ENCODE assay signal across 28 cellular contexts in the genomic region with DNA sequence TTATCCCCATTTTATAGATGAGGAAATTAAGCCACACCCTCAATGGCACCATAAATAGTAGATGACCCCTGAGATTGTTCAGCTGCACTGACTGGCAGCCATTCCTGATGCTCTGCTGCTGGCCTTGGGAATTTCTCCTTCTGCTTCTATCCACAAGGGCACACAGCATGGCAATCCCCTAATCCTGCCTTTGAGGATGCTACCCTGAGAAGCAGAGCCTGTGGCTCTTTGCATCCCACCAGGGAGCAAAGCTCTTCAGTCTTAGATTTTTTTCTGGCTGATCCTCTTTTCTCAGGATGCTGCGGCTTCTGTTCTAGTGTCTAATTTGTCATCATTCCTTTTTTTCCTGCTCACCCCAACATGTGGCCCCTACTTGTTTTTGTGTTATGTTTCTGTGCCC.
"Had no signal": no experiment of that assay in that cellular context is flagged by ENCODE, and none has a peak within 500 bp of the region (broad histone marks: within the 10 kb centered on the region; RNA-seq: fewer than 3 reads in every experiment).

No MANE protein-coding gene starts in this region.

- H3K4me3 Mint-ChIP-seq: dendritic cell treated with granulocyte-macrophage colony-stimulating factor and Interleukin-4, amounts not matched to agents 40 ng/mL and 50 ng/mL, for 4 days; endodermal cell; naive thymus-derived CD4-positive, alpha-beta T cell; nephron had no signal

- ATAC-seq: esophagus mucosa; gastrocnemius medialis; left lobe of liver; naive thymus-derived CD4-positive, alpha-beta T cell; psoas muscle; right cardiac atrium had no signal

- H3K4me1 ChIP-seq: colonic mucosa, gastrocnemius medialis, psoas muscle, sigmoid colon, stomach, thyroid gland had no signal

- H3K27me3 ChIP-seq: colonic mucosa, gastrocnemius medialis, ovary, sigmoid colon, stomach, thyroid gland had no signal

- H3K4me3 ChIP-seq: colonic mucosa, gastrocnemius medialis, lung, ovary, psoas muscle, sigmoid colon, stomach, thyroid gland had no signal

- FAIRE-seq: kidney had no signal

- H3K9me3 ChIP-seq: colonic mucosa, gastrocnemius medialis, ovary, psoas muscle, sigmoid colon, stomach, thyroid gland had no signal

- DNase-seq: colonic mucosa; effector CD8-positive, alpha-beta T cell; endodermal cell; gastrocnemius medialis; head of caudate nucleus; kidney; mesendoderm; midbrain; naive thymus-derived CD4-positive, alpha-beta T cell; nucleus accumbens; ovary; posterior cingulate gyrus; psoas muscle; right cardiac atrium; sigmoid colon; stimulated activated CD4-positive, alpha-beta T cell treated with anti-CD3 and anti-CD28 coated beads, Interleukin-1b, Interleukin-23, amount 100 ng/mL, for 48 hours; stimulated activated CD4-positive, alpha-beta T cell treated with anti-CD3 and anti-CD28 coated beads, Interleukin-4, amount 100 ng/mL, for 1 hour; stimulated activated CD8-positive, alpha-beta memory T cell treated with anti-CD3 and anti-CD28 coated beads, Interleukin-4, amount 100 ng/mL, for 48 hours; stimulated activated naive CD4-positive, alpha-beta T cell treated with Interleukin-2 at 50 U/mL for 16 hours; stomach; thyroid gland; trophoblast cell had no signal

- H3K36me3 Mint-ChIP-seq: naive thymus-derived CD4-positive, alpha-beta T cell had no signal

- H3K4me1 Mint-ChIP-seq: naive thymus-derived CD4-positive, alpha-beta T cell had no signal

- H3K27ac ChIP-seq: colonic mucosa, epithelial cell of prostate, gastrocnemius medialis, ovary, psoas muscle, sigmoid colon, stomach, thyroid gland had no signal

- H3K36me3 ChIP-seq: colonic mucosa, gastrocnemius medialis, ovary, sigmoid colon, stomach, thyroid gland had no signal

- H3K27me3 Mint-ChIP-seq: dendritic cell treated with granulocyte-macrophage colony-stimulating factor and Interleukin-4, amounts not matched to agents 40 ng/mL and 50 ng/mL, for 4 days had no signal

- H3K27ac Mint-ChIP-seq: dendritic cell treated with granulocyte-macrophage colony-stimulating factor and Interleukin-4, amounts not matched to agents 40 ng/mL and 50 ng/mL, for 4 days; endodermal cell; naive thymus-derived CD4-positive, alpha-beta T cell; nephron had no signal

- H3K9me3 Mint-ChIP-seq: dendritic cell treated with granulocyte-macrophage colony-stimulating factor and Interleukin-4, amounts not matched to agents 40 ng/mL and 50 ng/mL, for 4 days; endodermal cell; naive thymus-derived CD4-positive, alpha-beta T cell; nephron had no signal
